Comparison of ENCODE assay signal across 1 cellular context in genomic region chr2:26238301-26238958, GRCh38.
TF ChIP-seq lines count a peak whose summit lies in the region.

No MANE protein-coding gene starts in this region.

TF ChIP-seq in HepG2, 621 proteins besides CTCF, POLR2A, EP300 and RAD21 (continued from another document and continues in another):
- no peak for TF ChIP-seq ZNF407 (CRISPR knock-in tag; IDR thresholded peaks at IDR 0.05; ENCODE audit: not compliant biosample characterization)
- TF ChIP-seq ATF3 (CRISPR knock-in tag; IDR thresholded peaks at IDR 0.05), result no peak
- TF ChIP-seq ZMYM3 (CRISPR knock-in tag; IDR thresholded peaks at IDR 0.05), result no peak
- TF ChIP-seq ZNF235 (CRISPR knock-in tag; IDR thresholded peaks at IDR 0.05; ENCODE audit: borderline replicate concordance), result no peak
- TF ChIP-seq JUN (CRISPR knock-in tag; IDR thresholded peaks at IDR 0.05), result no peak
- no peak for TF ChIP-seq SP4 (CRISPR knock-in tag; IDR thresholded peaks at IDR 0.05)
- no peak for TF ChIP-seq PTBP1 (IDR thresholded peaks at IDR 0.05; ENCODE audit: low read depth, low read length, poor library complexity, severe bottlenecking)
- no peak for TF ChIP-seq ZFP90 (CRISPR knock-in tag; IDR thresholded peaks at IDR 0.05; ENCODE audit: borderline replicate concordance)
- TF ChIP-seq ZBTB7A (CRISPR knock-in tag; IDR thresholded peaks at IDR 0.05), result no peak
- no peak for TF ChIP-seq ZNF772 (CRISPR knock-in tag; IDR thresholded peaks at IDR 0.05)
- no peak for TF ChIP-seq ZNF225 (CRISPR knock-in tag; IDR thresholded peaks at IDR 0.05)
- TF ChIP-seq DNMT3B (CRISPR knock-in tag; conservative IDR thresholded peaks at IDR 0.05), result no peak
- TF ChIP-seq TEAD3 (CRISPR knock-in tag; optimal IDR thresholded peaks at IDR 0.05; ENCODE audit: borderline replicate concordance), result no peak
- no peak for TF ChIP-seq MTA1 (CRISPR knock-in tag; IDR thresholded peaks at IDR 0.05; ENCODE audit: borderline replicate concordance)
- TF ChIP-seq, protein P1, sequence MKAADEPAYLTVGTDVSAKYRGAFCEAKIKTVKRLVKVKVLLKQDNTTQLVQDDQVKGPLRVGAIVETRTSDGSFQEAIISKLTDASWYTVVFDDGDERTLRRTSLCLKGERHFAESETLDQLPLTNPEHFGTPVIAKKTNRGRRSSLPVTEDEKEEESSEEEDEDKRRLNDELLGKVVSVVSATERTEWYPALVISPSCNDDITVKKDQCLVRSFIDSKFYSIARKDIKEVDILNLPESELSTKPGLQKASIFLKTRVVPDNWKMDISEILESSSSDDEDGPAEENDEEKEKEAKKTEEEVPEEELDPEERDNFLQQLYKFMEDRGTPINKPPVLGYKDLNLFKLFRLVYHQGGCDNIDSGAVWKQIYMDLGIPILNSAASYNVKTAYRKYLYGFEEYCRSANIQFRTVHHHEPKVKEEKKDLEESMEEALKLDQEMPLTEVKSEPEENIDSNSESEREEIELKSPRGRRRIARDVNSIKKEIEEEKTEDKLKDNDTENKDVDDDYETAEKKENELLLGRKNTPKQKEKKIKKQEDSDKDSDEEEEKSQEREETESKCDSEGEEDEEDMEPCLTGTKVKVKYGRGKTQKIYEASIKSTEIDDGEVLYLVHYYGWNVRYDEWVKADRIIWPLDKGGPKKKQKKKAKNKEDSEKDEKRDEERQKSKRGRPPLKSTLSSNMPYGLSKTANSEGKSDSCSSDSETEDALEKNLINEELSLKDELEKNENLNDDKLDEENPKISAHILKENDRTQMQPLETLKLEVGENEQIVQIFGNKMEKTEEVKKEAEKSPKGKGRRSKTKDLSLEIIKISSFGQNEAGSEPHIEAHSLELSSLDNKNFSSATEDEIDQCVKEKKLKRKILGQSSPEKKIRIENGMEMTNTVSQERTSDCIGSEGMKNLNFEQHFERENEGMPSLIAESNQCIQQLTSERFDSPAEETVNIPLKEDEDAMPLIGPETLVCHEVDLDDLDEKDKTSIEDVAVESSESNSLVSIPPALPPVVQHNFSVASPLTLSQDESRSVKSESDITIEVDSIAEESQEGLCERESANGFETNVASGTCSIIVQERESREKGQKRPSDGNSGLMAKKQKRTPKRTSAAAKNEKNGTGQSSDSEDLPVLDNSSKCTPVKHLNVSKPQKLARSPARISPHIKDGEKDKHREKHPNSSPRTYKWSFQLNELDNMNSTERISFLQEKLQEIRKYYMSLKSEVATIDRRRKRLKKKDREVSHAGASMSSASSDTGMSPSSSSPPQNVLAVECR (CRISPR knock-in tag; IDR thresholded peaks at IDR 0.05; ENCODE audit: borderline replicate concordance), result peak; percentile 57; the same call in 1 of the 2 replicates
- no peak for TF ChIP-seq SMARCC2 (IDR thresholded peaks at IDR 0.05)
- no peak for TF ChIP-seq ZNF460 (CRISPR knock-in tag; IDR thresholded peaks at IDR 0.05; ENCODE audit: borderline replicate concordance)
- TF ChIP-seq ZNF530 (CRISPR knock-in tag; IDR thresholded peaks at IDR 0.05; ENCODE audit: low read depth), result no peak
- TF ChIP-seq TBX3 (IDR thresholded peaks at IDR 0.05; ENCODE audit: borderline replicate concordance), result no peak
- no peak for TF ChIP-seq SP5 (CRISPR knock-in tag; IDR thresholded peaks at IDR 0.05; ENCODE audit: borderline replicate concordance, low read depth)
- TF ChIP-seq ZNF274 (CRISPR knock-in tag; IDR thresholded peaks at IDR 0.05), result no peak
- TF ChIP-seq ZNF800 (CRISPR knock-in tag; IDR thresholded peaks at IDR 0.05), result no peak
- no peak for TF ChIP-seq POLR2G (IDR thresholded peaks at IDR 0.05; ENCODE audit: low read depth, low read length)
- no peak for TF ChIP-seq TAF1 (CRISPR knock-in tag; IDR thresholded peaks at IDR 0.05)
- no peak for TF ChIP-seq KIAA2018 (CRISPR knock-in tag; IDR thresholded peaks at IDR 0.05; ENCODE audit: borderline replicate concordance)
- no peak for TF ChIP-seq ATF7 (IDR thresholded peaks at IDR 0.05)
- no peak for TF ChIP-seq ATF7 (CRISPR knock-in tag; IDR thresholded peaks at IDR 0.05)
- no peak for TF ChIP-seq ETV6 (CRISPR knock-in tag; conservative IDR thresholded peaks at IDR 0.05)
- no peak for TF ChIP-seq NRL (CRISPR knock-in tag; IDR thresholded peaks at IDR 0.05; ENCODE audit: borderline replicate concordance)
- TF ChIP-seq SKIL (CRISPR knock-in tag; IDR thresholded peaks at IDR 0.05; ENCODE audit: borderline replicate concordance), result no peak
- TF ChIP-seq, protein P2, sequence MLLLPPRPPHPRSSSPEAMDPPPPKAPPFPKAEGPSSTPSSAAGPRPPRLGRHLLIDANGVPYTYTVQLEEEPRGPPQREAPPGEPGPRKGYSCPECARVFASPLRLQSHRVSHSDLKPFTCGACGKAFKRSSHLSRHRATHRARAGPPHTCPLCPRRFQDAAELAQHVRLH (CRISPR knock-in tag; IDR thresholded peaks at IDR 0.05; ENCODE audit: borderline replicate concordance, low read depth), result no peak
- TF ChIP-seq PAX8 (CRISPR knock-in tag; IDR thresholded peaks at IDR 0.05; ENCODE audit: borderline replicate concordance), result no peak
- no peak for TF ChIP-seq PLRG1 (conservative IDR thresholded peaks at IDR 0.05)
- no peak for TF ChIP-seq ZNF883 (CRISPR knock-in tag; IDR thresholded peaks at IDR 0.05; ENCODE audit: not compliant biosample characterization)
